2 cellular contexts compared by ENCODE assay signal in the genomic region with DNA sequence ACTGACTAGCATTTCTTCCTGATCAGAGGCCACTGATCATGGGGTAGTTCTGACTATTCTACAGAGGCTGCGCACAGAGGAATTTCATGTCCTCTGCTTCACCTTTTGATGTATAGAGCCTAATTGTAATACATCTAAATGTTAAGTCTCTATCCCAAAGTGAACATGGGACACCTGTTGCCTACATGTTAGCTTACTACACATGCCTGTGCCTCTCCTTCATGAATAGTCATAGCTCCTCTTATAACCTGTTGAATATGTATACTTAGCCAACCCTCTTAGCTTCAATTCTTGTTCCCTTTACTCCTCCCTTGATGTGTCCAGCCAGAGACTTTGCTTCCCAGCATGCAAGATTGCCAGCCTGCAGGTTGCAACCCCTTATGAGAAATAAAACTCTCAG.
TF ChIP-seq lines count a peak whose summit lies in the region.

No MANE protein-coding gene starts in this region.

TF ChIP-seq in HEK293, 187 proteins besides CTCF, POLR2A, EP300 and RAD21 (continued from another document):
- TF ChIP-seq, protein P1, sequence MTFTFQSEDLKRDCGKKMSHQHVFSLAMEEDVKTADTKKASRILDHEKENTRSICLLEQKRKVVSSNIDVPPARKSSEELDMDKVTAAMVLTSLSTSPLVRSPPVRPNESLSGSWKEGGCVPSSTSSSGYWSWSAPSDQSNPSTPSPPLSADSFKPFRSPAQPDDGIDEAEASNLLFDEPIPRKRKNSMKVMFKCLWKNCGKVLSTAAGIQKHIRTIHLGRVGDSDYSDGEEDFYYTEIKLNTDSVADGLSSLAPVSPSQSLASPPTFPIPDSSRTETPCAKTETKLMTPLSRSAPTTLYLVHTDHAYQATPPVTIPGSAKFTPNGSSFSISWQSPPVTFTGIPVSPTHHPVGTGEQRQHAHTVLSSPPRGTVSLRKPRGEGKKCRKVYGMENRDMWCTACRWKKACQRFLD (tag by site-specific recombination; IDR thresholded peaks at IDR 0.05) = no peak

TF ChIP-seq in endothelial cell of umbilical vein, 7 proteins besides CTCF, POLR2A, EP300 and RAD21 (continued from another document):
- TF ChIP-seq GATA2 (IDR thresholded peaks at IDR 0.05; ENCODE audit: insufficient read depth, insufficient read length, low read depth, low read length) (no peak), FOS (IDR thresholded peaks at IDR 0.05; ENCODE audit: borderline replicate concordance, insufficient read depth, low read length) (no peak), EZH2 (IDR thresholded peaks at IDR 0.05; ENCODE audit: borderline replicate concordance, low read depth, low read length, severe bottlenecking) (no peak)
